Comparison of ENCODE assay signal across 27 cellular contexts in the genomic region with DNA sequence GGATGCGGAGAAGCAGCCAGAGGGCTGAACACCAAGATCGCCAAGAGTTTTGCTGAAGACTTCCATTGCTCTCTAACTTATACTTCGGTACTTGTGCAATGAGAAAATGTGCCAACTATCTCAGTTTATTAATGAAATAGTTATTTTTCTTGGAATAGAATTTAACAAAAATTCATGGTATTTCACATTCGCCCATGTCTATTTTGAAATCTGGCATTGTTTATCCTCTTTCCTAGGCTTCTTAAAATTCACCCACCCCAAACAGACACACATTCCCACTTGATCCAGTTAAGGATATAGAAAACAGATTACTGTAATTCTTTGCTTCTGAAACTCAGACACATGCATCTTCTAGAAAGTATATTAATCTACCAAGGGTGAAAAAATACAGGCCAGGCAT. TPM values are rescaled to one million over a fixed set of nuclear protein-coding genes. Genes with fewer than 3 reads are reported as not detected.
"Had no signal": no experiment of that assay in that cellular context is flagged by ENCODE, and none has a peak within 500 bp of the region (broad histone marks: within the 10 kb centered on the region; RNA-seq: fewer than 3 reads in every experiment).

No MANE protein-coding gene starts in this region.

- H3K27ac ChIP-seq: adrenal gland, ascending aorta, gastrocnemius medialis, left ventricle myocardium inferior, neutrophil, ovary, prostate gland, spleen, upper lobe of left lung, vagina had no signal

- H3K4me3 Mint-ChIP-seq: activated B cell treated with CpG ODN at 0.5 μM for 24 hours; activated naive CD8-positive, alpha-beta T cell; dendritic cell treated with granulocyte-macrophage colony-stimulating factor and Interleukin-4, amounts not matched to agents 40 ng/mL and 50 ng/mL, for 4 days; endodermal cell; naive B cell; nephron progenitor cell had no signal

- FAIRE-seq: islet of Langerhans had no signal

- H3K9me3 Mint-ChIP-seq: dendritic cell treated with granulocyte-macrophage colony-stimulating factor and Interleukin-4, amounts not matched to agents 40 ng/mL and 50 ng/mL, for 4 days; endodermal cell; nephron progenitor cell had no signal

- H3K9me3 ChIP-seq: adrenal gland, ascending aorta, gastrocnemius medialis, left ventricle myocardium inferior, neutrophil, ovary, prostate gland, spleen, upper lobe of left lung, vagina had no signal

- DNase-seq: activated B cell treated with CpG ODN at 0.5 μM for 24 hours; activated CD4-positive, alpha-beta T cell treated with anti-CD3 and anti-CD28 coated beads, Interleukin-2, amount 50 U/mL, for 4 hours; activated effector memory CD4-positive, alpha-beta T cell treated with Interleukin-2 at 50 U/mL for 16 hours; activated naive CD4-positive, alpha-beta T cell treated with Interleukin-2 at 50 U/mL for 16 hours; activated T-cell treated with anti-CD3 and anti-CD28 coated beads for 4 hours; adrenal gland; brain microvascular endothelial cell; endodermal cell; gastrocnemius medialis; glutamatergic neuron; left ventricle myocardium inferior; naive B cell; nephron progenitor cell; ovary; spleen; stimulated activated CD4-positive, alpha-beta T cell treated with anti-CD3 and anti-CD28 coated beads, Interleukin-4, amount 100 ng/mL, for 1 hour; stimulated activated naive CD8-positive, alpha-beta T cell treated with anti-CD3 and anti-CD28 coated beads, Interleukin-15, Interleukin-2, amounts not matched to agents 100 U/mL and 50 U/mL, for 24 hours; upper lobe of left lung had no signal

- H3K27ac Mint-ChIP-seq: activated B cell treated with CpG ODN at 0.5 μM for 24 hours; activated naive CD8-positive, alpha-beta T cell; dendritic cell treated with granulocyte-macrophage colony-stimulating factor and Interleukin-4, amounts not matched to agents 40 ng/mL and 50 ng/mL, for 4 days; endodermal cell; naive B cell; nephron progenitor cell had no signal

- H3K36me3 Mint-ChIP-seq: activated naive CD8-positive, alpha-beta T cell; naive B cell had no signal

- H3K27me3 ChIP-seq: adrenal gland, ascending aorta, brain microvascular endothelial cell, gastrocnemius medialis, neutrophil, ovary, spleen, upper lobe of left lung, vagina had no signal

- H3K27me3 Mint-ChIP-seq: activated B cell treated with CpG ODN at 0.5 μM for 24 hours; activated naive CD8-positive, alpha-beta T cell; naive B cell had no signal

- H3K4me1 ChIP-seq: adrenal gland, ascending aorta, gastrocnemius medialis, prostate gland, spleen, upper lobe of left lung, vagina had no signal

- H3K36me3 ChIP-seq: adrenal gland, ascending aorta, brain microvascular endothelial cell, gastrocnemius medialis, left ventricle myocardium inferior, neutrophil, ovary, prostate gland, spleen, upper lobe of left lung, vagina had no signal

- H3K4me1 Mint-ChIP-seq: activated B cell treated with CpG ODN at 0.5 μM for 24 hours, naive B cell, nephron progenitor cell had no signal

- H3K4me3 ChIP-seq: adrenal gland, ascending aorta, gastrocnemius medialis, left ventricle myocardium inferior, lung, ovary, prostate gland, spleen, upper lobe of left lung, vagina had no signal

RNA-seq across cellular contexts. Expression of a gene that starts 56.3 kb away (rescaled TPM):
- total RNA-seq: activated B cell treated with CpG ODN at 0.5 μM for 24 hours; T-helper 2 cell treated with Interferon-gamma antibody and Interleukin-4, amounts not matched to agents 100 ng/mL and 5 ng/mL, for 36 hours had no signal
